In the genomic region with DNA sequence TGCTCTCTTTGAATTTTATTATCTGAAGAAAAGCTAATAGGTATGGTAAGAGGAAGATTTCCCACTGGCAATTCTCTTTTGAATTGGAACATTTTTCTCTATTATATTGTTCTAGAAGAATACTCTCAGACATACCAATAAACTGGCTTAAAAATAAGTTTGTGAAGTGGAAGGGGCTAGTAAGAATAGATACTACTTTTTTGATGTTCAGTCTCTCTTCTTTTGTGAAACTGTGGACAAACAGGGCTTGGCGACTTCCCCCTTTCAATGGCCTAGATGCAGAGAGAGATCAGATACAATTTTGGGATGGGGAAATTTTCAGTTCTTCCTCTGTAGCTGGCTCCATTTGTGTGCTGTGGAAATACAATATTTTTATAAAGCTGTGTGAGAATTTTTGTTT, we compare ENCODE assay signal across 1 cellular context.
TF ChIP-seq lines count a peak whose summit lies in the region.

No MANE protein-coding gene starts in this region.

TF ChIP-seq in K562, 482 proteins besides CTCF, POLR2A, EP300 and RAD21:
- no peak for TF ChIP-seq FOXJ3 (CRISPR knock-in tag; IDR thresholded peaks at IDR 0.05)
- peak; percentile 29 for TF ChIP-seq CBX8 (IDR thresholded peaks at IDR 0.05; ENCODE audit: borderline replicate concordance, extremely low read depth, low read depth, low read length, poor library complexity, severe bottlenecking)
- no peak for TF ChIP-seq ZSCAN32 (CRISPR knock-in tag; IDR thresholded peaks at IDR 0.05)
- TF ChIP-seq, protein P1, sequence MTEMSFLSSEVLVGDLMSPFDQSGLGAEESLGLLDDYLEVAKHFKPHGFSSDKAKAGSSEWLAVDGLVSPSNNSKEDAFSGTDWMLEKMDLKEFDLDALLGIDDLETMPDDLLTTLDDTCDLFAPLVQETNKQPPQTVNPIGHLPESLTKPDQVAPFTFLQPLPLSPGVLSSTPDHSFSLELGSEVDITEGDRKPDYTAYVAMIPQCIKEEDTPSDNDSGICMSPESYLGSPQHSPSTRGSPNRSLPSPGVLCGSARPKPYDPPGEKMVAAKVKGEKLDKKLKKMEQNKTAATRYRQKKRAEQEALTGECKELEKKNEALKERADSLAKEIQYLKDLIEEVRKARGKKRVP (CRISPR knock-in tag; IDR thresholded peaks at IDR 0.05), result no peak
- TF ChIP-seq ZSCAN29 (IDR thresholded peaks at IDR 0.05), result no peak
- no peak for TF ChIP-seq EZH2 (IDR thresholded peaks at IDR 0.05; ENCODE audit: borderline replicate concordance, low read depth, low read length)
